ENCODE assay signal across 8 cellular contexts in the genomic region with DNA sequence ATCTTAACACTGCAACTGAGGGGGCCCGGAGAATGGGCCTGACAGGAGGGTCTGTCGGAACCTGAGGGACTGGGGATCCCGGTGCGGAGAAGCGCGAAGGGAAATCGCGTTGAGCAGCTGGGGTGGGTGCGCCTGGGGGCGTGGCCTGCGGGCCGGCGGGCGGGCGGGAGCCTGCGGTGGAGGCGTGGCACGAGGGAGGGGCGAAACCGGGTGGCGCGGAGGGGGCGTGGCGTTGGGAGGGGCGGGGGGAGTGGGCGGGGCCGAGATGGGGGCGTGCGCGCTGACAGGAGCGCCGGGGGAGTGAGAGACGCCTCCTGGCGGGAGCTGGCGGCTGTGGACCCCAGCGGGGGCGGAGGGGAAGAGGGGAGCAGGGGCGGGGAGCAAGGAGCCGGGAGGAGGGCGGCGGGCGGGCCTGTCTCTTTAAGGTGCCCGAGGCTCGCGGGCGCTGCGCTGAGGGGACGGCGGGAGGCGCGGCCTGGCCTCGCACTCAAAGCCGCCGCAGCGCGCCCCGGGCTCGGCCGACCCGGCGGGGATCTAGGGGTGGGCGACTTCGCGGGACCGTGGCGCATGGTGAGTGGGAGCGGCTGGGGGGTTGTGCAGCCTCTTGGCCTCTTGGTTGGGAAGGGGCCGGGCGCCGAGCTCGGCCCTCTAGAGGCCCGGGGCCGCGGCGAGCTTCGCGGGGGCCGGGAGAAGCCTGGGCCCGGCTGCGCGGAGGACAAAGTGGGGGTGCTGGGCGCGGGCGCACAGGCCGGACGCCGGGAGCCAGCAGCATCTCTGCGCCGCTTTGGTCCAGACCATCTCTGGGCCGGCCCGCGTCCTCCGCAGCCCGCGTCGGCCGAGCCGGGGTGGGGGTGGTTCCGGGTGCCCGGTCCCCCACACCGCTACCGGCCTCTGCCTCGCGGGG. TPM values are rescaled to one million over a fixed set of nuclear protein-coding genes. Genes with fewer than 3 reads are reported as not detected.
DNase-seq lines count a peak whose midpoint lies in the region; TF ChIP-seq lines count a peak whose summit lies in the region.

A gene (plus strand): TSS at position 423 of the 904 bp plus-strand sequence. CDS start 2,457 bp downstream, outside the sequence.

- peak within 1 kb of the TSS; percentile 90 for H3K4me2 ChIP-seq in GM23248 (ENCODE audit: unreplicated experiment)
- H3K4me2 ChIP-seq in neural cell (ENCODE audit: low read length): peak within 1 kb of the TSS; percentile 74

- TF ChIP-seq POLR2A in Raji (IDR thresholded peaks at IDR 0.05; ENCODE audit: insufficient read depth, low read depth, low read length) (peak; percentile 69), stomach (IDR thresholded peaks at IDR 0.05) (no peak)

- H3K27ac ChIP-seq in GM23248: peak within 1 kb of the TSS; percentile 78
- peak within 1 kb of the TSS; percentile 53 for H3K27ac ChIP-seq in neural cell (ENCODE audit: low read length)
- peak within 1 kb of the TSS; percentile 82 to 96 (median 89) for H3K27ac ChIP-seq in stomach

- H3K27me3 ChIP-seq in GM23248 (replicated peaks; ENCODE audit: insufficient read depth) (no peaks in the 10 kb centered on the region), neural cell (ENCODE audit: insufficient read depth, low read depth, low read length) (no peaks in the 10 kb centered on the region), stomach (no peaks in the 10 kb centered on the region)

- TF ChIP-seq RAD21 in neural cell (conservative IDR thresholded peaks at IDR 0.05): no peak

- peak; percentile 15 for TF ChIP-seq EP300 in neural cell (conservative IDR thresholded peaks at IDR 0.05; ENCODE audit: poor library complexity, severe bottlenecking)
- TF ChIP-seq EP300 in stomach (IDR thresholded peaks at IDR 0.05): no peak

- intact Hi-C loops in stomach (cut with DNase I; ENCODE audit: low total_unique reads): no loop called here

- TF ChIP-seq CTCF in fibroblast of villous mesenchyme (IDR thresholded peaks at IDR 0.05; ENCODE audit: insufficient read depth, low read depth, low read length): peak; percentile 21
- TF ChIP-seq CTCF in neural cell (IDR thresholded peaks at IDR 0.05; ENCODE audit: poor library complexity, severe bottlenecking): peak; percentile 32
- TF ChIP-seq CTCF in stomach (IDR thresholded peaks at IDR 0.05): peak in 3 of 7 experiments; percentile 32 to 70 (median 59)

- H3F3A ChIP-seq in GM23248 (ENCODE audit: insufficient read depth) (peaks cover 10% of the 10 kb centered on the region; the same call in 1 of the 2 replicates), neural cell (ENCODE audit: insufficient read depth, low read length, poor library complexity, severe bottlenecking) (peaks cover 7% of the 10 kb centered on the region)

- H3K9ac ChIP-seq in GM23248: peak within 1 kb of the TSS; percentile 83
- H3K9ac ChIP-seq in neural cell (ENCODE audit: low read length): peak within 1 kb of the TSS; percentile 75

- H4K20me1 ChIP-seq in GM23248 (ENCODE audit: insufficient read depth): no peaks in the 10 kb centered on the region
- H4K20me1 ChIP-seq in neural cell (ENCODE audit: insufficient read depth): no peaks in the 10 kb centered on the region

- H3K79me2 ChIP-seq in GM23248 (ENCODE audit: insufficient read depth) (peaks cover 45% of the 10 kb centered on the region), neural cell (replicated peaks; ENCODE audit: insufficient read depth, low read length) (peaks cover 24% of the 10 kb centered on the region)

- H2AFZ ChIP-seq in GM23248 (peak within 1 kb of the TSS; percentile 99), neural cell (ENCODE audit: low read depth, low read length) (peak within 1 kb of the TSS; percentile 69)

- no peaks in the 10 kb centered on the region for H3K9me3 ChIP-seq in GM23248 (ENCODE audit: low read depth)
- no peaks in the 10 kb centered on the region for H3K9me3 ChIP-seq in neural cell (ENCODE audit: low read length)
- H3K9me3 ChIP-seq in stomach: no peaks in the 10 kb centered on the region

- WGBS in GM23248 (ENCODE audit: low coverage in 1 of 2, low lambda C conversion rate in 2 of 2, missing lambda C conversion rate in 2 of 2), 2 experiments: 0 to 2% methylated on average over 36 to 71 of the region's 104 CpGs
- WGBS in stomach, 5 donors: 0 to 2% (median 1%) methylated on average over 20 to 104 of the region's 104 CpGs

- H3K9me2 ChIP-seq in GM23248 (ENCODE audit: insufficient read depth) (no peaks in the 10 kb centered on the region), neural cell (ENCODE audit: insufficient read depth, low read length) (no peaks in the 10 kb centered on the region)

- H3K4me3 ChIP-seq in GM23248: peak within 1 kb of the TSS; percentile 92
- H3K4me3 ChIP-seq in fibroblast of villous mesenchyme (ENCODE audit: low read depth, low read length): peak within 1 kb of the TSS; percentile 88
- peak within 1 kb of the TSS; percentile 87 for H3K4me3 ChIP-seq in neural cell (ENCODE audit: low read length)
- H3K4me3 ChIP-seq in stomach: peak within 1 kb of the TSS; percentile 75 to 97 (median 85)

- H3K4me1 ChIP-seq in GM23248 (ENCODE audit: insufficient read depth) (peaks cover 19% of the 10 kb centered on the region), stomach (peaks cover 14 to 46% (median 23%) of the 10 kb centered on the region in 4 donors)

- H3K36me3 ChIP-seq in GM23248 (ENCODE audit: low read depth): peaks cover 17% of the 10 kb centered on the region; the same call in 1 of the 2 replicates
- no peaks in the 10 kb centered on the region for H3K36me3 ChIP-seq in neural cell (ENCODE audit: insufficient read depth, low read length)
- H3K36me3 ChIP-seq in stomach: peaks cover 0 to 25% (median 20%) of the 10 kb centered on the region in 4 donors

- DNase-seq in ELF-1 (ENCODE audit: low read depth, low spot score): peak; percentile 87
- DNase-seq in GM23248: peak; percentile 97
- peak; percentile 86 to 88 for DNase-seq in Kasumi-1 (lab: John Stamatoyannopoulos, UW)
- peak; percentile 96 for DNase-seq in activated effector memory CD4-positive, alpha-beta T cell treated with anti-CD3 and anti-CD28 coated beads, Interleukin-2, amount 50 U/mL, for 16 hours
- peak; percentile 97 for DNase-seq in fibroblast of villous mesenchyme (ENCODE audit: low read depth)
- peak; percentile 93 for DNase-seq in stomach

- in situ Hi-C loops in GM23248 (cut with MboI): no loop called here

TF ChIP-seq in neural cell, 6 proteins besides CTCF, POLR2A, EP300 and RAD21:
- TF ChIP-seq EZH2 (IDR thresholded peaks at IDR 0.05; ENCODE audit: borderline replicate concordance, insufficient read depth, low read length, poor library complexity, severe bottlenecking) (no peak), POLR2AphosphoS5 (IDR thresholded peaks at IDR 0.05) (peak; percentile 59), MXI1 (conservative IDR thresholded peaks at IDR 0.05; ENCODE audit: poor library complexity, severe bottlenecking) (peak; percentile 34), SMC3 (conservative IDR thresholded peaks at IDR 0.05; ENCODE audit: poor library complexity) (peak; percentile 26), TAF1 (IDR thresholded peaks at IDR 0.05; ENCODE audit: low read depth) (no peak)
- TF ChIP-seq, protein P1, sequence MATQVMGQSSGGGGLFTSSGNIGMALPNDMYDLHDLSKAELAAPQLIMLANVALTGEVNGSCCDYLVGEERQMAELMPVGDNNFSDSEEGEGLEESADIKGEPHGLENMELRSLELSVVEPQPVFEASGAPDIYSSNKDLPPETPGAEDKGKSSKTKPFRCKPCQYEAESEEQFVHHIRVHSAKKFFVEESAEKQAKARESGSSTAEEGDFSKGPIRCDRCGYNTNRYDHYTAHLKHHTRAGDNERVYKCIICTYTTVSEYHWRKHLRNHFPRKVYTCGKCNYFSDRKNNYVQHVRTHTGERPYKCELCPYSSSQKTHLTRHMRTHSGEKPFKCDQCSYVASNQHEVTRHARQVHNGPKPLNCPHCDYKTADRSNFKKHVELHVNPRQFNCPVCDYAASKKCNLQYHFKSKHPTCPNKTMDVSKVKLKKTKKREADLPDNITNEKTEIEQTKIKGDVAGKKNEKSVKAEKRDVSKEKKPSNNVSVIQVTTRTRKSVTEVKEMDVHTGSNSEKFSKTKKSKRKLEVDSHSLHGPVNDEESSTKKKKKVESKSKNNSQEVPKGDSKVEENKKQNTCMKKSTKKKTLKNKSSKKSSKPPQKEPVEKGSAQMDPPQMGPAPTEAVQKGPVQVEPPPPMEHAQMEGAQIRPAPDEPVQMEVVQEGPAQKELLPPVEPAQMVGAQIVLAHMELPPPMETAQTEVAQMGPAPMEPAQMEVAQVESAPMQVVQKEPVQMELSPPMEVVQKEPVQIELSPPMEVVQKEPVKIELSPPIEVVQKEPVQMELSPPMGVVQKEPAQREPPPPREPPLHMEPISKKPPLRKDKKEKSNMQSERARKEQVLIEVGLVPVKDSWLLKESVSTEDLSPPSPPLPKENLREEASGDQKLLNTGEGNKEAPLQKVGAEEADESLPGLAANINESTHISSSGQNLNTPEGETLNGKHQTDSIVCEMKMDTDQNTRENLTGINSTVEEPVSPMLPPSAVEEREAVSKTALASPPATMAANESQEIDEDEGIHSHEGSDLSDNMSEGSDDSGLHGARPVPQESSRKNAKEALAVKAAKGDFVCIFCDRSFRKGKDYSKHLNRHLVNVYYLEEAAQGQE (IDR thresholded peaks at IDR 0.05; ENCODE audit: borderline replicate concordance): no peak

RNA-seq across cellular contexts. Expression of the gene that starts here (rescaled TPM):
- 124 and 136 TPM in 2 replicates for total RNA-seq in GM23248 (2014; rRNA removed; shearing (Covaris generic))
- 113 and 116 TPM in 2 replicates for polyA plus RNA-seq in GM23248 (2016; fragmentation: Nextera tagmentation; extraction: Ambion mirVana)
- total RNA-seq in fibroblast of villous mesenchyme: 118 and 181 TPM in 2 replicates
- 11.5 and 14.0 TPM in 2 replicates for polyA plus RNA-seq in neural cell
- polyA minus RNA-seq in neural cell: 18.0 and 20.5 TPM in 2 replicates
- 10 to 100 TPM in 4 of 5 donors, 1 to 10 TPM in 1; 9.3 to 76.0 (median 31.2) TPM for total RNA-seq in stomach
- 10 to 100 TPM in 1 of 3 donors, 1 to 10 TPM in 2; 8.2 to 16.2 (median 8.3) TPM for polyA plus RNA-seq in stomach

Comparison
In these comparisons a context has a peak if more than half of its experiments do, and no peak if none do; other contexts are left out.
1. Peak in every context shown above with its lines: DNase-seq, H3K4me3 ChIP-seq and H3K27ac ChIP-seq.